16 cellular contexts compared by ENCODE assay signal in the genomic region with DNA sequence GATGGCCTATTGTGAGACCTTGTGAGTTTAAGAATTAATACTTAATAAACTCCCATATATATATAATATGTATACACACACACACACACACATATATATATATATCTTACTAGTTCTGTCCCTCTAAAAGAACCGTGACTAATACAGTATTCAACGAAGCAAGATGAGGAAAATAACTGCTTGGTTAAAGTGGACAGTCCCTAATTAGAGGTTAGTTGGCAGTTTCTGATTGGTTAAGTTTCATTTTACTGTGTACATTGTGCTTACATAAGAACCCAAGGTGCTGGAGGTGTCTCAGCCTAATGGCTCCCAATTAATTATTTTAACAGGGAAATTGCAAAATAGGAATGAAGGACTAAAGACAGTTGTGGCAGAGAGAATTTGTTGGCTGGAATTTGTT.
DNase-seq lines count a peak whose midpoint lies in the region; FAIRE-seq and TF ChIP-seq lines count a peak whose summit lies in the region.
"Had no signal": no experiment of that assay in that cellular context is flagged by ENCODE, and none has a peak within 500 bp of the region (broad histone marks: within the 10 kb centered on the region; RNA-seq: fewer than 3 reads in every experiment).

No MANE protein-coding gene starts in this region.

- H3K27ac Mint-ChIP-seq in activated naive CD4-positive, alpha-beta T cell treated with anti-CD3 and anti-CD28 coated beads, Interleukin-2, amount 10 ng/mL, durations not matched to agents 7 days and 5 days = peak overlapping the region; percentile 34
- peak overlapping the region; percentile 7 to 84 (median 70) for H3K27ac Mint-ChIP-seq in immature natural killer cell
- H3K27ac Mint-ChIP-seq in Calu3 (ENCODE audit: unreplicated experiment) = no peak overlapping the region

- BruUV-seq in Calu3 (replicated peaks; lab: Mats Ljungman, UMichigan) = no TSS peak

- no peaks in the 10 kb centered on the region for H3K36me3 ChIP-seq in HUES6 (ENCODE audit: control insufficient read depth, insufficient read depth, low read length)
- H3K36me3 ChIP-seq in bronchial epithelial cell (ENCODE audit: control insufficient read depth, insufficient read depth, low read length) = no peaks in the 10 kb centered on the region
- H3K36me3 ChIP-seq: BLaER1 had no signal

- H3K4me1 ChIP-seq in HUES6 (ENCODE audit: control insufficient read depth, insufficient read depth, low read length) = peaks cover 21% of the 10 kb centered on the region
- H3K4me1 ChIP-seq: Caco-2 had no signal

- CTCF ChIA-PET in activated naive CD4-positive, alpha-beta T cell treated with anti-CD3 and anti-CD28 coated beads, Interleukin-2, amount 10 ng/mL, durations not matched to agents 7 days and 5 days (lab: Charles Lee) = no interaction called here
- CTCF ChIA-PET in Calu3 (lab: Charles Lee) = interaction anchor here (0.6 kb wide), 1 partner anchor 12 kb away, joined by 7 read pairs; no protein-coding TSS in a partner anchor

- H3K4me1 Mint-ChIP-seq in activated naive CD4-positive, alpha-beta T cell treated with anti-CD3 and anti-CD28 coated beads, Interleukin-2, amount 10 ng/mL, durations not matched to agents 7 days and 5 days = peaks cover 12% of the 10 kb centered on the region
- peaks cover 15 to 25% of the 10 kb centered on the region in 2 donors for H3K4me1 Mint-ChIP-seq in immature natural killer cell
- H3K4me1 Mint-ChIP-seq in Calu3 (ENCODE audit: low read depth, unreplicated experiment) = no peaks in the 10 kb centered on the region

- H3K9me3 Mint-ChIP-seq in activated naive CD4-positive, alpha-beta T cell treated with anti-CD3 and anti-CD28 coated beads, Interleukin-2, amount 10 ng/mL, durations not matched to agents 7 days and 5 days = no peaks in the 10 kb centered on the region
- H3K9me3 Mint-ChIP-seq in immature natural killer cell (no peaks in the 10 kb centered on the region), Calu3 (ENCODE audit: low read depth, unreplicated experiment) (no peaks in the 10 kb centered on the region)

- H3K9me3 ChIP-seq in HUES6 (ENCODE audit: control insufficient read depth, insufficient read depth, low read depth, low read length) = no peaks in the 10 kb centered on the region
- H3K9me3 ChIP-seq: Caco-2 had no signal

- H3K9ac ChIP-seq in HUES6 (ENCODE audit: low read length) = no peak overlapping the region
- H3K9ac ChIP-seq: BLaER1 had no signal

- DNase-seq in activated naive CD4-positive, alpha-beta T cell treated with anti-CD3 and anti-CD28 coated beads, Interleukin-2, amount 10 ng/mL, durations not matched to agents 7 days and 5 days = no peak
- no peak for DNase-seq in activated naive CD4-positive, alpha-beta T cell treated with anti-CD3 and anti-CD28 coated beads, Interleukin-2, amount 50 U/mL, for 16 hours
- DNase-seq in bronchial epithelial cell (ENCODE audit: low read depth) (peak; percentile 15), immature natural killer cell (no peak), DMS114 treated with DMSO at 0.1 percent for 48 hours (lab: John Stamatoyannopoulos, UW; ENCODE audit: unreplicated experiment) (no peak), Calu3 (no peak)
- DNase-seq: 8988T; AML-193; Caco-2; CD8-positive, alpha-beta memory T cell; DMS 273 treated with DMSO at 0.1 percent for 48 hours; DMS79 treated with DMSO at 0.1 percent for 48 hours; EL had no signal

- H3K27ac ChIP-seq in HUES6 (ENCODE audit: low read depth, low read length) = 0 out of 2 replicates have a peak overlapping the region, but pooled peaks have one; percentile 7
- H3K27ac ChIP-seq: BLaER1 had no signal

- no peak for TF ChIP-seq CTCF in bronchial epithelial cell (IDR thresholded peaks at IDR 0.05; ENCODE audit: insufficient read depth, low read length, severe bottlenecking)
- TF ChIP-seq CTCF in Calu3 (IDR thresholded peaks at IDR 0.05; ENCODE audit: unreplicated experiment) = no peak

- FAIRE-seq in bronchial epithelial cell (lab: Jason Lieb, UNC) = no peak
- FAIRE-seq: G401.6 had no signal

- intact Hi-C loops in Calu3 (cut with micrococcal nuclease; ENCODE audit: unreplicated experiment) = no loop called here

- no peak overlapping the region for H3K4me3 ChIP-seq in HUES6 (ENCODE audit: low read depth, low read length)
- no peak overlapping the region for H3K4me3 ChIP-seq in bronchial epithelial cell (ENCODE audit: low read depth, low read length)
- H3K4me3 ChIP-seq: BLaER1 had no signal

- no peaks in the 10 kb centered on the region for H3K36me3 Mint-ChIP-seq in activated naive CD4-positive, alpha-beta T cell treated with anti-CD3 and anti-CD28 coated beads, Interleukin-2, amount 10 ng/mL, durations not matched to agents 7 days and 5 days
- H3K36me3 Mint-ChIP-seq in immature natural killer cell = peaks cover 0 to 4% (median 0%) of the 10 kb centered on the region in 3 donors
- no peaks in the 10 kb centered on the region for H3K36me3 Mint-ChIP-seq in Calu3 (ENCODE audit: insufficient read depth, unreplicated experiment)

- H3K27me3 ChIP-seq in HUES6 (ENCODE audit: control insufficient read depth, insufficient read depth, low read length) (no peaks in the 10 kb centered on the region), bronchial epithelial cell (ENCODE audit: control insufficient read depth, insufficient read depth, low read length) (no peaks in the 10 kb centered on the region)
- H3K27me3 ChIP-seq: BLaER1 had no signal

- no peaks in the 10 kb centered on the region for H3K27me3 Mint-ChIP-seq in activated naive CD4-positive, alpha-beta T cell treated with anti-CD3 and anti-CD28 coated beads, Interleukin-2, amount 10 ng/mL, durations not matched to agents 7 days and 5 days
- H3K27me3 Mint-ChIP-seq in immature natural killer cell (ENCODE audit: low read depth in 3 of 3) (peaks cover 4 to 9% (median 5%) of the 10 kb centered on the region in 3 donors), Calu3 (ENCODE audit: unreplicated experiment) (no peaks in the 10 kb centered on the region)

- H3K4me3 Mint-ChIP-seq in activated naive CD4-positive, alpha-beta T cell treated with anti-CD3 and anti-CD28 coated beads, Interleukin-2, amount 10 ng/mL, durations not matched to agents 7 days and 5 days = no peak overlapping the region
- peak overlapping the region in 2 of 5 donors; percentile 24 to 29 for H3K4me3 Mint-ChIP-seq in immature natural killer cell
- no peak overlapping the region for H3K4me3 Mint-ChIP-seq in Calu3 (ENCODE audit: low read depth, unreplicated experiment)
- H3K4me3 Mint-ChIP-seq: CD8-positive, alpha-beta memory T cell had no signal
